Comparison of ENCODE assay signal across 8 cellular contexts in the genomic region with DNA sequence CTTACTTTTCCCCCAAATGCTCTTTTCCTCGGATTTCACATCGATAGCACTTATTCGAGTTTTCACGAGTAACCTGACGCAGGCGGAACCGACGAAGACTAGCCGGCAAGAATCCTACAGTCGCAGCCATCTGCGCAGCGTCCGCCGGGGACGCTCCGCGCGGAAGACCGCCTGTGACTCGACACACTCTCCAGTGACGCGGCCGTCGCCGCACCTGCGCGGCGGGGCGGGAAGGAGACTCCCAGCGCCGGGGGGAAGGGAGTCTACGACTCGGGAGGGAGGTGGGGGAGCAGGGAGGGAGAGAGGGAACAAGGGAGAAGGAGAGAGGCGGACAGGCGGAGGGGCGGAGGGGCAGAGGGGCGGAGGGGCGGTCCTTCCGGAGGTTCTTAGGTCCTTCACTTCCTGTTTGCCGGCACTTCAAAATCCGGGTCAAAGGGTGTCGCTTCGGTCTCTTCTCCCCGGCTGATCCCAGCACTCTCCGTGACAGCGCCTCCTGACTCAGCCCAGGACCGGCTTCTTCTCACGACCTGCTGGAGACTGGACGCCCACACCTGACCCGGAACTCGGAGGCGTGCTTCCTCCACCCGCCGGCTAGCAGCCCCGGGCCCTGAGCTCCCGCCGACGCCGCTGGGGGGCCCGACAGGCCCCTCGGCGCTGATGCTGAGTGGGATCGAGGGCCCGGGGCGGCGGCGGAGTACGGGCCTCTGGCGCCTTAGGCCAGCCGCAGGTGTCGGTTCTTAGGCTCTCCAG. TPM values are rescaled to one million over a fixed set of nuclear protein-coding genes. Genes with fewer than 3 reads are reported as not detected.
DNase-seq lines count a peak whose midpoint lies in the region; ATAC-seq and TF ChIP-seq lines count a peak whose summit lies in the region.

A gene with protein sequence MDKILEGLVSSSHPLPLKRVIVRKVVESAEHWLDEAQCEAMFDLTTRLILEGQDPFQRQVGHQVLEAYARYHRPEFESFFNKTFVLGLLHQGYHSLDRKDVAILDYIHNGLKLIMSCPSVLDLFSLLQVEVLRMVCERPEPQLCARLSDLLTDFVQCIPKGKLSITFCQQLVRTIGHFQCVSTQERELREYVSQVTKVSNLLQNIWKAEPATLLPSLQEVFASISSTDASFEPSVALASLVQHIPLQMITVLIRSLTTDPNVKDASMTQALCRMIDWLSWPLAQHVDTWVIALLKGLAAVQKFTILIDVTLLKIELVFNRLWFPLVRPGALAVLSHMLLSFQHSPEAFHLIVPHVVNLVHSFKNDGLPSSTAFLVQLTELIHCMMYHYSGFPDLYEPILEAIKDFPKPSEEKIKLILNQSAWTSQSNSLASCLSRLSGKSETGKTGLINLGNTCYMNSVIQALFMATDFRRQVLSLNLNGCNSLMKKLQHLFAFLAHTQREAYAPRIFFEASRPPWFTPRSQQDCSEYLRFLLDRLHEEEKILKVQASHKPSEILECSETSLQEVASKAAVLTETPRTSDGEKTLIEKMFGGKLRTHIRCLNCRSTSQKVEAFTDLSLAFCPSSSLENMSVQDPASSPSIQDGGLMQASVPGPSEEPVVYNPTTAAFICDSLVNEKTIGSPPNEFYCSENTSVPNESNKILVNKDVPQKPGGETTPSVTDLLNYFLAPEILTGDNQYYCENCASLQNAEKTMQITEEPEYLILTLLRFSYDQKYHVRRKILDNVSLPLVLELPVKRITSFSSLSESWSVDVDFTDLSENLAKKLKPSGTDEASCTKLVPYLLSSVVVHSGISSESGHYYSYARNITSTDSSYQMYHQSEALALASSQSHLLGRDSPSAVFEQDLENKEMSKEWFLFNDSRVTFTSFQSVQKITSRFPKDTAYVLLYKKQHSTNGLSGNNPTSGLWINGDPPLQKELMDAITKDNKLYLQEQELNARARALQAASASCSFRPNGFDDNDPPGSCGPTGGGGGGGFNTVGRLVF (plus strand): TSS at position 415 of the 750 bp plus-strand sequence. CDS start 534 bp downstream, outside the sequence.

- peak within 1 kb of the TSS; percentile 83 to 100 (median 96) for H3K4me3 ChIP-seq in BLaER1 treated with 17β-estradiol and CSF1 and Interleukin-3, amounts not matched to agents 10 nM and 100 nM
- H3K4me3 ChIP-seq in left lung: peak within 1 kb of the TSS; percentile 87 to 90

- intact Hi-C loops in left lung (cut with DNase I): no loop called here

- H3K27me3 ChIP-seq in BLaER1 treated with 17β-estradiol and CSF1 and Interleukin-3, amounts not matched to agents 10 nM and 100 nM: no peaks in the 10 kb centered on the region
- H3K27me3 ChIP-seq in left lung: no peaks in the 10 kb centered on the region

- DNase-seq in NCI-H526 treated with DMSO at 0.1 percent for 48 hours (lab: John Stamatoyannopoulos, UW) (peak; percentile 93), dedifferentiated amniotic fluid mesenchymal stem cell (ENCODE audit: extremely low spot score) (peak; percentile 96), left lung (peak; percentile 95 to 96)
- DNase-seq in activated CD4-positive, alpha-beta T cell treated with anti-CD3 and anti-CD28 coated beads, Interleukin-2, amount 50 U/mL, for 1 hour: peak; percentile 81
- DNase-seq in stimulated activated CD4-positive, alpha-beta T cell treated with anti-CD3 and anti-CD28 coated beads, Interleukin-2, amount 100 ng/mL, for 48 hours: peak; percentile 73 to 81

- peak; percentile 69 for ATAC-seq in GM19324 (IDR thresholded peaks at IDR 0.05; ENCODE audit: low FRiP score, unreplicated experiment)
- ATAC-seq in HG03469 (IDR thresholded peaks at IDR 0.05; ENCODE audit: unreplicated experiment): peak; percentile 62
- peak; percentile 92 for ATAC-seq in left lung

- H4K20me1 ChIP-seq in BLaER1 treated with 17β-estradiol and CSF1 and Interleukin-3, amounts not matched to agents 10 nM and 100 nM: peaks cover 22 to 49% (median 47%) of the 10 kb centered on the region in 11 experiments; a peak in 20 of 22 replicates

- peak within 1 kb of the TSS; percentile 78 to 91 (median 86) for H3K27ac ChIP-seq in BLaER1 treated with 17β-estradiol and CSF1 and Interleukin-3, amounts not matched to agents 10 nM and 100 nM
- H3K27ac ChIP-seq in left lung: peak within 1 kb of the TSS; percentile 93

- peaks cover 0 to 22% (median 14%) of the 10 kb centered on the region in 11 experiments; a peak in 16 of 22 replicates for H3K36me3 ChIP-seq in BLaER1 treated with 17β-estradiol and CSF1 and Interleukin-3, amounts not matched to agents 10 nM and 100 nM
- peaks cover 0 to 4% of the 10 kb centered on the region in 2 donors for H3K36me3 ChIP-seq in left lung

- H3K9ac ChIP-seq in BLaER1 treated with 17β-estradiol and CSF1 and Interleukin-3, amounts not matched to agents 10 nM and 100 nM: peak within 1 kb of the TSS; percentile 89 to 96 (median 91)

- no peak for TF ChIP-seq CTCF in left lung (IDR thresholded peaks at IDR 0.05)

- H3K4me2 ChIP-seq in BLaER1 treated with 17β-estradiol and CSF1 and Interleukin-3, amounts not matched to agents 10 nM and 100 nM: peak within 1 kb of the TSS; percentile 84 to 98 (median 89)

- peaks cover 15 to 43% (median 32%) of the 10 kb centered on the region in 10 experiments for H3K4me1 ChIP-seq in BLaER1 treated with 17β-estradiol and CSF1 and Interleukin-3, amounts not matched to agents 10 nM and 100 nM
- peaks cover 15 to 43% of the 10 kb centered on the region in 2 donors for H3K4me1 ChIP-seq in left lung

- no peaks in the 10 kb centered on the region for H3K9me3 ChIP-seq in BLaER1 treated with 17β-estradiol and CSF1 and Interleukin-3, amounts not matched to agents 10 nM and 100 nM (replicated peaks in 1 of 11)
- H3K9me3 ChIP-seq in left lung: no peaks in the 10 kb centered on the region

RNA-seq across cellular contexts. Expression of the gene that starts here (rescaled TPM):
- total RNA-seq in left lung: 10 to 100 TPM; 26.0 to 28.5 TPM

Comparison
In these comparisons a context has a peak if more than half of its experiments do, and no peak if none do; other contexts are left out.
1. Peak in every context shown above with its lines: DNase-seq, ATAC-seq, H3K4me3 ChIP-seq and H3K27ac ChIP-seq.